ENCODE assay signal across 8 cellular contexts in the genomic region with DNA sequence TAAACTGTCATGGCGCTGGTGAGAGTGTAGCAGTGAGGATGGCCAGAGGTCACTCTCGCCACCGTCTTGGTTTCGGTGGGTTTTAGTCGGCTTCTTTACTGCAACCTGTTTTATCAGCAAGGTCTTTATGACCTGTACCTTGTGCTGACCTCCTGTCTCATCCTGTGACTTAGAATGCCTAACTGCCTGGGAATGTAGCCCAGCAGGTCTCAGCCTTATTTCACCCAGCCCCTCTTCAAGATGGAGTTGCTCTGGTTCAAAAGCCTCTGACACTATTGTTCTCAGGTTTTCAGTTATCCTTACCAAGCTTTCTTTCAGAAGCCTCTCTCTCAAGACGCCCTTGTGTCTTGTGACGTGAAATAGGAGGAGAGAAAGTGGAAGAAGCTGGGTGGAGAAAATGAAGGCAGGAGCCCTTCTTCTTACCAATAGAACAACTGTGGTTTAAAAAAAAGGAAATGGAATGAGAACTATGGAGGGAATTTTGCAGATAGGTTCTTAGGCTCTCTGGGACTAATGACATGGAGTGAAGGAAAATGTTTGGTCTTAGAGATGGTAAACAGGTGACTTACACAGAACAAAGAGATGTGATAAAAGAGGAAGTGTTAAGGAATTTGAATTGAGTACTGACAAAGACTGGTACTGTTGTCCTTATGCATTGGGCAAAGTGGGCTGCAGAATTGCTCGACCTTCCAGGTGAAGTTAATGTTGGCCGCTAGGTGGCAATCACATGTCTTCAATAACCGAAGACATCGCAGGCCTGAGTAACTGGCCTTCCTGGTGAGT.
DNase-seq lines count a peak whose midpoint lies in the region.

No MANE protein-coding gene starts in this region.

- intact Hi-C loops in posterior cingulate gyrus (cut with DNase I) = loop anchor here (1.0 to 2.0 kb wide), 2 partner anchors 36 to 376 kb away; no protein-coding TSS in a partner anchor

- DNase-seq in GM03348 (ENCODE audit: low spot score) (peak; percentile 80), H4 (ENCODE audit: low spot score) (peak; percentile 84), LHCN-M2 (ENCODE audit: low read depth) (peak; percentile 75), RPMI8226 (peak; percentile 61), glomerular endothelial cell (ENCODE audit: extremely low read depth, low read depth, low spot score) (peak; percentile 81), posterior cingulate gyrus (peak in 9 of 10 donors; percentile 47 to 94 (median 75)), GOT3 (lab: John Stamatoyannopoulos, UW) (no peak)
- DNase-seq in activated naive CD4-positive, alpha-beta T cell (lab: John Stamatoyannopoulos, UW) = peak in 3 of 4 experiments; percentile 5 to 12 (median 9)
